14 cellular contexts compared by ENCODE assay signal in the genomic region with DNA sequence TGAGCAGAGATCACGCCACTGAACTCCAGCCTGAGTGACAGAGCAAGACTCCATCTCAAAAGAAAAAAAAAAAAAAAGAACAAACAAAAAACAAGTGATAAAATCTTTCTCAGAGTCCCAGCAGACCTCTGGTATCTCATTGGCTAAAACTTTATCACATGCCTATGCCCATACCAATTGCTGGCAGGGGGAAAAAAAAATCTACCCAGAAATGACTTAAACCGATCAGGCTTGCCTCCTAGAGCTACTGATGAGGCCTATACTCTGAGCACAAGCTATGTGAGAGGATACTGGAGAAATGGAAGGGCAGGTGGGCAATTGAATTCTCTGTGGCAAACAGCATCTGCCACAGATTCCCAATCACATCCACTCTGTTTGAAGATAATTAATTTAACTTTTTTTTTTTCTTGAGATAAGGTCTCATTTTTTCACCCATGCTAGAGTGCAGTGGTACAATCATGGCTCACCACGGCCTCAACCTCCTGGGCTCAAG. TPM values are rescaled to one million over a fixed set of nuclear protein-coding genes. Genes with fewer than 3 reads are reported as not detected.
DNase-seq lines count a peak whose midpoint lies in the region; ATAC-seq and TF ChIP-seq lines count a peak whose summit lies in the region.
"Had no signal": no experiment of that assay in that cellular context is flagged by ENCODE, and none has a peak within 500 bp of the region (broad histone marks: within the 10 kb centered on the region; RNA-seq: fewer than 3 reads in every experiment).

No MANE protein-coding gene starts in this region.

- peaks cover 0 to 5% of the 10 kb centered on the region in 2 experiments; a peak in 1 of 4 replicates for H3K4me1 ChIP-seq in SK-N-SH (ENCODE audit: control insufficient read depth in 1 of 2, insufficient read depth in 2 of 2, low read depth in 1 of 2, low read length in 1 of 2)
- H3K4me1 ChIP-seq: HAP-1 had no signal

- no peak overlapping the region for H3K9ac ChIP-seq in SK-N-SH

- H4K20me1 ChIP-seq in SK-N-SH (ENCODE audit: insufficient read depth), result no peaks in the 10 kb centered on the region

- no peak for TF ChIP-seq CTCF in SK-N-SH (IDR thresholded peaks at IDR 0.05)
- no peak for TF ChIP-seq CTCF in WTC11 (IDR thresholded peaks at IDR 0.05)
- TF ChIP-seq CTCF in Calu3 (IDR thresholded peaks at IDR 0.05; ENCODE audit: unreplicated experiment), result no peak

- no peaks in the 10 kb centered on the region for H3K27me3 ChIP-seq in SK-N-SH (ENCODE audit: insufficient read depth)

- no TSS peak for BruUV-seq in Calu3 (replicated peaks; lab: Mats Ljungman, UMichigan)

- H2AFZ ChIP-seq in SK-N-SH (ENCODE audit: low read depth), result no peak overlapping the region

- H3K4me1 Mint-ChIP-seq in WTC11, result no peaks in the 10 kb centered on the region
- H3K4me1 Mint-ChIP-seq in Calu3 (ENCODE audit: low read depth, unreplicated experiment), result no peaks in the 10 kb centered on the region
- H3K4me1 Mint-ChIP-seq: B cell; CD4-positive, alpha-beta memory T cell had no signal

- 91% methylated on average over 3 of the region's 3 CpGs for WGBS in SK-N-SH (ENCODE audit: low lambda C conversion rate)

- POLR2A ChIA-PET in SK-N-SH (lab: Yijun Ruan, JAX), result no interaction called here
- POLR2A ChIA-PET in WTC11 (lab: Charles Lee), result no interaction called here

- H3K27me3 Mint-ChIP-seq in WTC11 (ENCODE audit: low read depth) (no peaks in the 10 kb centered on the region), Calu3 (ENCODE audit: unreplicated experiment) (no peaks in the 10 kb centered on the region)
- H3K27me3 Mint-ChIP-seq: B cell; CD4-positive, alpha-beta memory T cell had no signal

- H3K9me3 ChIP-seq in SK-N-SH, result no peaks in the 10 kb centered on the region
- H3K9me3 ChIP-seq: HAP-1 had no signal

- TF ChIP-seq RAD21 in SK-N-SH (IDR thresholded peaks at IDR 0.05; ENCODE audit: low read length), result no peak

- H3K4me2 ChIP-seq in SK-N-SH, result no peak overlapping the region

- intact Hi-C loops in Calu3 (cut with micrococcal nuclease; ENCODE audit: unreplicated experiment), result no loop called here

- H3K27ac Mint-ChIP-seq in WTC11 (no peak overlapping the region), Calu3 (ENCODE audit: unreplicated experiment) (no peak overlapping the region)
- H3K27ac Mint-ChIP-seq: B cell; CD4-positive, alpha-beta memory T cell had no signal

- H3K4me3 ChIP-seq in SK-N-SH (ENCODE audit: low read depth in 2 of 2, low read length in 1 of 2), result no peak overlapping the region
- H3K4me3 ChIP-seq: HAP-1 had no signal

- no peaks in the 10 kb centered on the region for H3K9me2 ChIP-seq in SK-N-SH

- H3K4me3 Mint-ChIP-seq in WTC11 (no peak overlapping the region), Calu3 (ENCODE audit: low read depth, unreplicated experiment) (no peak overlapping the region)
- H3K4me3 Mint-ChIP-seq: B cell; CD4-positive, alpha-beta memory T cell had no signal

- no peaks in the 10 kb centered on the region for H3F3A ChIP-seq in SK-N-SH (replicated peaks; ENCODE audit: insufficient read depth)

- H3K79me2 ChIP-seq in SK-N-SH (ENCODE audit: insufficient read depth), result no peaks in the 10 kb centered on the region

- CTCF ChIA-PET in SK-N-SH (lab: Yijun Ruan, JAX), result interaction anchor here (0.7 to 1.1 kb wide), 2 partner anchors 170 to 1016 kb away, joined by 3 to 4 read pairs; no protein-coding TSS in a partner anchor
- CTCF ChIA-PET in WTC11 (lab: Charles Lee), result no interaction called here
- CTCF ChIA-PET in Calu3 (lab: Charles Lee), result interaction anchor here (0.7 kb wide), 2 partner anchors 623 to 634 kb away, joined by 3 read pairs; no protein-coding TSS in a partner anchor

- no peaks in the 10 kb centered on the region for H3K36me3 ChIP-seq in SK-N-SH (replicated peaks in 1 of 2; ENCODE audit: control insufficient read depth in 1 of 2, insufficient read depth in 2 of 2, low read length in 1 of 2)
- H3K36me3 ChIP-seq: HAP-1 had no signal

- DNase-seq in SK-N-SH (peak; percentile 24), NCI-H1694 treated with DMSO at 0.1 percent for 48 hours (lab: John Stamatoyannopoulos, UW) (peak; percentile 11), WTC11 (ENCODE audit: low spot score) (no peak), GDM1 (lab: John Stamatoyannopoulos, UW) (no peak), NCI-H69 (lab: John Stamatoyannopoulos, UW) (no peak), Calu3 (no peak)
- DNase-seq: CD4-positive, alpha-beta memory T cell; COR-L47; Kasumi-1; KBM-7 had no signal

- H3K36me3 Mint-ChIP-seq in WTC11 (no peaks in the 10 kb centered on the region), Calu3 (ENCODE audit: insufficient read depth, unreplicated experiment) (no peaks in the 10 kb centered on the region)
- H3K36me3 Mint-ChIP-seq: CD4-positive, alpha-beta memory T cell had no signal

- H3K9me3 Mint-ChIP-seq in WTC11 (no peaks in the 10 kb centered on the region), Calu3 (ENCODE audit: low read depth, unreplicated experiment) (no peaks in the 10 kb centered on the region)

- TF ChIP-seq EP300 in SK-N-SH (IDR thresholded peaks at IDR 0.05; ENCODE audit: borderline replicate concordance in 1 of 2, low read depth in 1 of 2, low read length in 1 of 2), result no peak

- ATAC-seq in SK-N-SH treated with all-trans-retinoic acid at 6 μM for 48 hours (no peak; the same call in 2 of the 3 replicates), WTC11 (peak; percentile 52)

- H3K27ac ChIP-seq in SK-N-SH (ENCODE audit: low read depth in 2 of 2, low read length in 1 of 2), result no peak overlapping the region
- H3K27ac ChIP-seq: C4-2B had no signal

TF ChIP-seq in SK-N-SH, 30 proteins besides CTCF, POLR2A, EP300 and RAD21:
- no peak for TF ChIP-seq MXI1 (IDR thresholded peaks at IDR 0.05; ENCODE audit: low read depth, low read length)
- TF ChIP-seq, protein P1, sequence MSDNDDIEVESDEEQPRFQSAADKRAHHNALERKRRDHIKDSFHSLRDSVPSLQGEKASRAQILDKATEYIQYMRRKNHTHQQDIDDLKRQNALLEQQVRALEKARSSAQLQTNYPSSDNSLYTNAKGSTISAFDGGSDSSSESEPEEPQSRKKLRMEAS (IDR thresholded peaks at IDR 0.05; ENCODE audit: low read depth), result no peak

TF ChIP-seq in SK-N-SH treated with all-trans-retinoic acid at 6 μM for 48 hours, 23 proteins besides CTCF, POLR2A, EP300 and RAD21 (continues in another document):
- TF ChIP-seq ESRRG (CRISPR knock-in tag; IDR thresholded peaks at IDR 0.05), result no peak
- no peak for TF ChIP-seq ZNF8 (CRISPR knock-in tag; IDR thresholded peaks at IDR 0.05)
- TF ChIP-seq GLIS3 (CRISPR knock-in tag; IDR thresholded peaks at IDR 0.05), result no peak
- no peak for TF ChIP-seq ZNF565 (CRISPR knock-in tag; conservative IDR thresholded peaks at IDR 0.05; ENCODE audit: low read depth)
- TF ChIP-seq, protein P2, sequence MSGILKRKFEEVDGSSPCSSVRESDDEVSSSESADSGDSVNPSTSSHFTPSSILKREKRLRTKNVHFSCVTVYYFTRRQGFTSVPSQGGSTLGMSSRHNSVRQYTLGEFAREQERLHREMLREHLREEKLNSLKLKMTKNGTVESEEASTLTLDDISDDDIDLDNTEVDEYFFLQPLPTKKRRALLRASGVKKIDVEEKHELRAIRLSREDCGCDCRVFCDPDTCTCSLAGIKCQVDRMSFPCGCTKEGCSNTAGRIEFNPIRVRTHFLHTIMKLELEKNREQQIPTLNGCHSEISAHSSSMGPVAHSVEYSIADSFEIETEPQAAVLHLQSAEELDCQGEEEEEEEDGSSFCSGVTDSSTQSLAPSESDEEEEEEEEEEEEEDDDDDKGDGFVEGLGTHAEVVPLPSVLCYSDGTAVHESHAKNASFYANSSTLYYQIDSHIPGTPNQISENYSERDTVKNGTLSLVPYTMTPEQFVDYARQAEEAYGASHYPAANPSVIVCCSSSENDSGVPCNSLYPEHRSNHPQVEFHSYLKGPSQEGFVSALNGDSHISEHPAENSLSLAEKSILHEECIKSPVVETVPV (CRISPR knock-in tag; IDR thresholded peaks at IDR 0.05), result no peak
- TF ChIP-seq PPARA (CRISPR knock-in tag; IDR thresholded peaks at IDR 0.05; ENCODE audit: borderline replicate concordance), result no peak
- TF ChIP-seq CSDC2 (CRISPR knock-in tag; IDR thresholded peaks at IDR 0.05), result no peak
- TF ChIP-seq ZNF70 (CRISPR knock-in tag; IDR thresholded peaks at IDR 0.05), result no peak
- no peak for TF ChIP-seq TOX (CRISPR knock-in tag; IDR thresholded peaks at IDR 0.05; ENCODE audit: borderline replicate concordance)

TF ChIP-seq in WTC11, 78 proteins besides CTCF, POLR2A, EP300 and RAD21 (continues in another document):
- TF ChIP-seq, protein P3, sequence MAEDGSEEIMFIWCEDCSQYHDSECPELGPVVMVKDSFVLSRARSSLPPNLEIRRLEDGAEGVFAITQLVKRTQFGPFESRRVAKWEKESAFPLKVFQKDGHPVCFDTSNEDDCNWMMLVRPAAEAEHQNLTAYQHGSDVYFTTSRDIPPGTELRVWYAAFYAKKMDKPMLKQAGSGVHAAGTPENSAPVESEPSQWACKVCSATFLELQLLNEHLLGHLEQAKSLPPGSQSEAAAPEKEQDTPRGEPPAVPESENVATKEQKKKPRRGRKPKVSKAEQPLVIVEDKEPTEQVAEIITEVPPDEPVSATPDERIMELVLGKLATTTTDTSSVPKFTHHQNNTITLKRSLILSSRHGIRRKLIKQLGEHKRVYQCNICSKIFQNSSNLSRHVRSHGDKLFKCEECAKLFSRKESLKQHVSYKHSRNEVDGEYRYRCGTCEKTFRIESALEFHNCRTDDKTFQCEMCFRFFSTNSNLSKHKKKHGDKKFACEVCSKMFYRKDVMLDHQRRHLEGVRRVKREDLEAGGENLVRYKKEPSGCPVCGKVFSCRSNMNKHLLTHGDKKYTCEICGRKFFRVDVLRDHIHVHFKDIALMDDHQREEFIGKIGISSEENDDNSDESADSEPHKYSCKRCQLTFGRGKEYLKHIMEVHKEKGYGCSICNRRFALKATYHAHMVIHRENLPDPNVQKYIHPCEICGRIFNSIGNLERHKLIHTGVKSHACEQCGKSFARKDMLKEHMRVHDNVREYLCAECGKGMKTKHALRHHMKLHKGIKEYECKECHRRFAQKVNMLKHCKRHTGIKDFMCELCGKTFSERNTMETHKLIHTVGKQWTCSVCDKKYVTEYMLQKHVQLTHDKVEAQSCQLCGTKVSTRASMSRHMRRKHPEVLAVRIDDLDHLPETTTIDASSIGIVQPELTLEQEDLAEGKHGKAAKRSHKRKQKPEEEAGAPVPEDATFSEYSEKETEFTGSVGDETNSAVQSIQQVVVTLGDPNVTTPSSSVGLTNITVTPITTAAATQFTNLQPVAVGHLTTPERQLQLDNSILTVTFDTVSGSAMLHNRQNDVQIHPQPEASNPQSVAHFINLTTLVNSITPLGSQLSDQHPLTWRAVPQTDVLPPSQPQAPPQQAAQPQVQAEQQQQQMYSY (CRISPR knock-in tag; IDR thresholded peaks at IDR 0.05), result no peak

RNA-seq across cellular contexts. Expression of a gene that starts 49.0 kb away (rescaled TPM):
- 3.9 and 5.7 TPM in 2 replicates for polyA plus RNA-seq in SK-N-SH (2012; rRNA removed)
- polyA plus RNA-seq in SK-N-SH (2012; cell fraction: cytosol; rRNA removed), result 5.2 and 5.5 TPM in 2 replicates
- polyA plus RNA-seq in SK-N-SH (2012; cell fraction: nucleus; rRNA removed), result 2.5 and 4.4 TPM in 2 replicates
- 4.0 to 5.3 TPM (median 4.6 TPM) in 3 replicates for total RNA-seq in WTC11 (2021)
- 0.42 and 0.83 TPM in 2 replicates for total RNA-seq in Calu3 (2022)

RNA-seq across cellular contexts. Expression of a gene that starts 49.5 kb away (rescaled TPM):
- polyA plus RNA-seq in SK-N-SH (2012; rRNA removed), result 30.3 and 47.5 TPM in 2 replicates
- 33.4 and 36.6 TPM in 2 replicates for polyA plus RNA-seq in SK-N-SH (2012; cell fraction: cytosol; rRNA removed)
- 45.5 and 95.4 TPM in 2 replicates for polyA plus RNA-seq in SK-N-SH (2012; cell fraction: nucleus; rRNA removed)
- total RNA-seq in WTC11 (2021) (146 to 152 TPM (median 149 TPM) in 3 replicates), Calu3 (2022) (247 and 252 TPM in 2 replicates)

Comparison
In these comparisons a context has a peak if more than half of its experiments do, and no peak if none do; other contexts are left out.
1. DNase-seq: peak in SK-N-SH (single experiment) and NCI-H1694 treated with DMSO at 0.1 percent for 48 hours (single experiment); none in WTC11 (single experiment), GDM1 (single experiment), NCI-H69 (single experiment) and Calu3 (single experiment).